Comparison of ENCODE assay signal across 1 cellular context in the genomic region with DNA sequence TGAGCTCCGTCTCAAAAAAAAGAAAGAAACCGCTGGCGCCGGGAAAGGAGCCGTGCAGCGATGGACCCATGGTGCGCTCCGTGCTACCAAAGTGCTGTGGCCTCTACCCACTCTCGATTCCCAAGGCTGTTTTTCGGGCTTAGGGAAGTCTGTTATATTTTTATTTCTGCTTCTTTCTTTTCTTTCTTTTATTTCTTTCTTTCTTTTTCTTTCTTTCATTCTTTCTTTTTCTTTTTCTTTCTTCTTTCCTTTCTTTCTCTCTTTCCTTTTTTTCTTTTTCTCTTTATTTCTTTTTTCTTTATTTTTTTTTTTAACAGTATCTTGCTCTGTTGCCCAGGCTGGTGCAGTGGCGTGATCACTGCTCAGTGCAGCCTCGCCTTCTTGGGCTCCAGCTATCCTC.
TF ChIP-seq lines count a peak whose summit lies in the region.

No MANE protein-coding gene starts in this region.

TF ChIP-seq in GM12878, 131 proteins besides CTCF, POLR2A, EP300 and RAD21 (continued from another document):
- TF ChIP-seq, protein P1, sequence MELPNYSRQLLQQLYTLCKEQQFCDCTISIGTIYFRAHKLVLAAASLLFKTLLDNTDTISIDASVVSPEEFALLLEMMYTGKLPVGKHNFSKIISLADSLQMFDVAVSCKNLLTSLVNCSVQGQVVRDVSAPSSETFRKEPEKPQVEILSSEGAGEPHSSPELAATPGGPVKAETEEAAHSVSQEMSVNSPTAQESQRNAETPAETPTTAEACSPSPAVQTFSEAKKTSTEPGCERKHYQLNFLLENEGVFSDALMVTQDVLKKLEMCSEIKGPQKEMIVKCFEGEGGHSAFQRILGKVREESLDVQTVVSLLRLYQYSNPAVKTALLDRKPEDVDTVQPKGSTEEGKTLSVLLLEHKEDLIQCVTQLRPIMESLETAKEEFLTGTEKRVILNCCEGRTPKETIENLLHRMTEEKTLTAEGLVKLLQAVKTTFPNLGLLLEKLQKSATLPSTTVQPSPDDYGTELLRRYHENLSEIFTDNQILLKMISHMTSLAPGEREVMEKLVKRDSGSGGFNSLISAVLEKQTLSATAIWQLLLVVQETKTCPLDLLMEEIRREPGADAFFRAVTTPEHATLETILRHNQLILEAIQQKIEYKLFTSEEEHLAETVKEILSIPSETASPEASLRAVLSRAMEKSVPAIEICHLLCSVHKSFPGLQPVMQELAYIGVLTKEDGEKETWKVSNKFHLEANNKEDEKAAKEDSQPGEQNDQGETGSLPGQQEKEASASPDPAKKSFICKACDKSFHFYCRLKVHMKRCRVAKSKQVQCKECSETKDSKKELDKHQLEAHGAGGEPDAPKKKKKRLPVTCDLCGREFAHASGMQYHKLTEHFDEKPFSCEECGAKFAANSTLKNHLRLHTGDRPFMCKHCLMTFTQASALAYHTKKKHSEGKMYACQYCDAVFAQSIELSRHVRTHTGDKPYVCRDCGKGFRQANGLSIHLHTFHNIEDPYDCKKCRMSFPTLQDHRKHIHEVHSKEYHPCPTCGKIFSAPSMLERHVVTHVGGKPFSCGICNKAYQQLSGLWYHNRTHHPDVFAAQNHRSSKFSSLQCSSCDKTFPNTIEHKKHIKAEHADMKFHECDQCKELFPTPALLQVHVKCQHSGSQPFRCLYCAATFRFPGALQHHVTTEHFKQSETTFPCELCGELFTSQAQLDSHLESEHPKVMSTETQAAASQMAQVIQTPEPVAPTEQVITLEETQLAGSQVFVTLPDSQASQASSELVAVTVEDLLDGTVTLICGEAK (IDR thresholded peaks at IDR 0.05; ENCODE audit: borderline replicate concordance), result no peak
TF ChIP-seq in GM12878: peak in this region for 0.
